In the genomic region with DNA sequence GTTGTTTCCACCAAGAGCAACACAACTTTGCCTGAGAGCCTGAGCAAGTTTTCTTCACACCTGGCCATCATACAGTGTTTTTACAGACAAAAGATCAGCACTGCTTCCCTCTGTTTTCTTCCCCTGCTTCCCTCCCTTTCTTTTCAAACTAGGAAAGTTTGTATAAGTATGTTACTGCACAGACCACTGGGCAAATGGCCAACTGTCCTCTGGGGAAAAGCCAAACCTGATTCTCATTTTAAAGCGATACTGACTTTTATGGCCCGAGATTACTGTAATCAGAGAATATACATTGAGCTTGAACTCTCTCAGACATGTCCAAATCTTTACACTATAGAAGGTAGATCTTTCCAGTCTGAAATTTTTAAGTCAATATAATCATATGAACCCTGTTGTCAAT, we compare ENCODE assay signal across 18 cellular contexts.
"Had no signal": no experiment of that assay in that cellular context is flagged by ENCODE, and none has a peak within 500 bp of the region (broad histone marks: within the 10 kb centered on the region; RNA-seq: fewer than 3 reads in every experiment).

No MANE protein-coding gene starts in this region.

- H3K27ac Mint-ChIP-seq: activated B cell treated with CpG ODN at 0.5 μM for 24 hours; activated CD4-positive, alpha-beta T cell treated with anti-CD3 and anti-CD28 coated beads, Interleukin-2, amount 10 ng/mL, durations not matched to agents 7 days and 5 days; activated naive CD4-positive, alpha-beta T cell treated with anti-CD3 and anti-CD28 coated beads for 36 hours; activated T-helper 17 cell treated with anti-CD3 and anti-CD28 coated beads, Interleukin-2, amount 50 U/mL, for 72 hours; endodermal cell; naive thymus-derived CD8-positive, alpha-beta T cell; stimulated activated naive CD8-positive, alpha-beta T cell treated with anti-CD3 and anti-CD28 coated beads, Interleukin-15, Interleukin-2, amounts not matched to agents 100 ng/mL and 50 ng/mL, for 24 hours; T-helper 1 cell treated with Interleukin-12 subunit alpha and Interleukin-12 subunit beta and Interleukin-4 antibody, amounts not matched to agents 30 μg/mL and 1 μg/mL, for 36 hours had no signal

- ATAC-seq: activated T-helper 17 cell treated with anti-CD3 and anti-CD28 coated beads, Interleukin-2, amount 50 U/mL, for 72 hours; esophagus mucosa; mucosa of descending colon; naive thymus-derived CD8-positive, alpha-beta T cell had no signal

- H3K4me1 Mint-ChIP-seq: activated B cell treated with CpG ODN at 0.5 μM for 24 hours; activated CD4-positive, alpha-beta T cell treated with anti-CD3 and anti-CD28 coated beads, Interleukin-2, amount 10 ng/mL, durations not matched to agents 7 days and 5 days; activated T-helper 17 cell treated with anti-CD3 and anti-CD28 coated beads, Interleukin-2, amount 50 U/mL, for 72 hours; central memory CD8-positive, alpha-beta T cell; naive thymus-derived CD8-positive, alpha-beta T cell had no signal

- H3K9me3 ChIP-seq: mucosa of descending colon, testis had no signal

- DNase-seq: activated B cell treated with CpG ODN at 0.5 μM for 24 hours; activated CD4-positive, alpha-beta T cell treated with anti-CD3 and anti-CD28 coated beads, Interleukin-2, amount 10 ng/mL, durations not matched to agents 7 days and 5 days; activated naive CD4-positive, alpha-beta T cell treated with anti-CD3 and anti-CD28 coated beads for 36 hours; activated T-cell treated with anti-CD3 and anti-CD28 coated beads for 4 hours; endodermal cell; foreskin fibroblast; mammary epithelial cell; mucosa of descending colon; naive thymus-derived CD8-positive, alpha-beta T cell; occipital lobe; stimulated activated CD4-positive, alpha-beta T cell treated with anti-CD3 and anti-CD28 coated beads, Interleukin-4, amount 100 ng/mL, for 1 hour; stimulated activated CD8-positive, alpha-beta memory T cell treated with anti-CD3 and anti-CD28 coated beads, Interleukin-4, amount 100 ng/mL, for 48 hours; testis had no signal

- H3K4me3 ChIP-seq: mucosa of descending colon, testis had no signal

- H3K27me3 ChIP-seq: testis had no signal

- H3K27me3 Mint-ChIP-seq: activated B cell treated with CpG ODN at 0.5 μM for 24 hours; activated CD4-positive, alpha-beta T cell treated with anti-CD3 and anti-CD28 coated beads, Interleukin-2, amount 10 ng/mL, durations not matched to agents 7 days and 5 days; activated T-helper 17 cell treated with anti-CD3 and anti-CD28 coated beads, Interleukin-2, amount 50 U/mL, for 72 hours; central memory CD8-positive, alpha-beta T cell; stimulated activated naive CD8-positive, alpha-beta T cell treated with anti-CD3 and anti-CD28 coated beads, Interleukin-15, Interleukin-2, amounts not matched to agents 100 ng/mL and 50 ng/mL, for 24 hours had no signal

- H3K36me3 Mint-ChIP-seq: naive thymus-derived CD8-positive, alpha-beta T cell had no signal

- H3K9me3 Mint-ChIP-seq: activated CD4-positive, alpha-beta T cell treated with anti-CD3 and anti-CD28 coated beads, Interleukin-2, amount 10 ng/mL, durations not matched to agents 7 days and 5 days; activated naive CD4-positive, alpha-beta T cell treated with anti-CD3 and anti-CD28 coated beads for 36 hours; endodermal cell had no signal

- H3K4me3 Mint-ChIP-seq: activated B cell treated with CpG ODN at 0.5 μM for 24 hours; activated CD4-positive, alpha-beta T cell treated with anti-CD3 and anti-CD28 coated beads, Interleukin-2, amount 10 ng/mL, durations not matched to agents 7 days and 5 days; activated naive CD4-positive, alpha-beta T cell treated with anti-CD3 and anti-CD28 coated beads for 36 hours; activated T-helper 17 cell treated with anti-CD3 and anti-CD28 coated beads, Interleukin-2, amount 50 U/mL, for 72 hours; central memory CD8-positive, alpha-beta T cell; endodermal cell; naive thymus-derived CD8-positive, alpha-beta T cell; stimulated activated naive CD8-positive, alpha-beta T cell treated with anti-CD3 and anti-CD28 coated beads, Interleukin-15, Interleukin-2, amounts not matched to agents 100 ng/mL and 50 ng/mL, for 24 hours; T-helper 1 cell treated with Interleukin-12 subunit alpha and Interleukin-12 subunit beta and Interleukin-4 antibody, amounts not matched to agents 30 μg/mL and 1 μg/mL, for 36 hours had no signal
